Comparison of ENCODE assay signal across 22 cellular contexts in the genomic region with DNA sequence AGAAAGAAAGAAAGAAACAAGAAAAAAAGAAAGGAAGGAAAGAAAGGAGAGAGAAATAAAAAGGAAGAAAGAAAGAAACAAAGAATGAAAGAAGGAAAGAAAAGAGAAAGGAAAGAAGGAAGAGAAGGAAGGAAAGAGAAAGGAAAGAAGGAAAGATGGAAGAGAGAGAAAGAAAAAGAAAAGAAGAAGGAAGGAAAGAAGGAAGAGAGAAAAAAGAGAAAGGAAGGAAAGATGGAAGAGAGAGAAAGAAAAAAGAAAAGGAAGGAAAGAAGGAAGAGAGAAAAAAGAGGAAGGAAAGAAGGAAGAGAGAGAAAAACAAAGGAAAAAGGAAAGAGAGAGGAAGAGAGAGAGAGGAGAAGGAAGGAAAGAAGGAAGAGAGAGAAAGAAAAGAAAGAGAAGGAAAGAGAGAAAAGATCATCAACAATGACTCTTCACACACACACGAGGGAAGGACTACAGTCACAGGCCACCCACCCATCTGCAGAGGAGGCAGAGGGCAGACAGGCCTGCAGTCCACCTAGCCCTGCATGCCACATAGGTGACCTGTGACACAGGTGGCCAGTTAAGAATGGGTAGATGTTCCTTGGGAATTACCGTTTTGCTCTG. TPM values are rescaled to one million over a fixed set of nuclear protein-coding genes. Genes with fewer than 3 reads are reported as not detected.
DNase-seq lines count a peak whose midpoint lies in the region; FAIRE-seq and TF ChIP-seq lines count a peak whose summit lies in the region.
"Had no signal": no experiment of that assay in that cellular context is flagged by ENCODE, and none has a peak within 500 bp of the region (broad histone marks: within the 10 kb centered on the region; RNA-seq: fewer than 3 reads in every experiment).

No MANE protein-coding gene starts in this region.

- no peak overlapping the region for H4K8ac ChIP-seq in H1 (ENCODE audit: extremely low read depth, insufficient read depth, low read length)

- H3K9me3 ChIP-seq in HEK293 (ENCODE audit: control insufficient read depth, insufficient read depth, low read depth, low read length) (no peaks in the 10 kb centered on the region), H1 (ENCODE audit: insufficient read depth in 2 of 2, low read depth in 1 of 2, low read length in 1 of 2) (no peaks in the 10 kb centered on the region)
- H3K9me3 ChIP-seq: A549, BLaER1, HAP-1 had no signal

- POLR2A ChIA-PET in HEK293 (lab: Yijun Ruan, JAX) (no interaction called here), H1 (lab: Charles Lee; ENCODE audit: partially characterized antibody) (interaction anchor here (1.1 kb wide), 1 partner anchor 16 kb away, joined by 3 read pairs; no protein-coding TSS in a partner anchor)

- H3K4ac ChIP-seq in H1 (replicated peaks; ENCODE audit: insufficient read length, low read depth, low read length) = no peak overlapping the region

- H4K20me1 ChIP-seq in H1 (replicated peaks in 1 of 2; ENCODE audit: control insufficient read depth in 1 of 2, insufficient read depth in 2 of 2, low read length in 2 of 2) = no peaks in the 10 kb centered on the region
- H4K20me1 ChIP-seq: BLaER1 had no signal

- no peak for TF ChIP-seq RAD21 in H1 (IDR thresholded peaks at IDR 0.05 in 1 of 2, conservative IDR thresholded peaks at IDR 0.05 in 1 of 2; ENCODE audit: low read depth in 2 of 2, low read length in 2 of 2)

- H3K4me1 Mint-ChIP-seq in activated CD4-positive, alpha-beta T cell treated with anti-CD3 and anti-CD28 coated beads, Interleukin-2, amount 10 ng/mL, durations not matched to agents 24 days and 14 days = no peaks in the 10 kb centered on the region
- H3K4me1 Mint-ChIP-seq: CD14-positive monocyte had no signal

- TF ChIP-seq EP300 in H1 (IDR thresholded peaks at IDR 0.05; ENCODE audit: borderline replicate concordance in 1 of 2, low read depth in 2 of 2, low read length in 2 of 2) = no peak

- H2BK5ac ChIP-seq in H1 (ENCODE audit: low read depth, low read length) = 0 out of 2 replicates have a peak overlapping the region, but pooled peaks have one; percentile 44

- peak overlapping the region; percentile 59 for H3K27ac Mint-ChIP-seq in activated CD4-positive, alpha-beta T cell treated with anti-CD3 and anti-CD28 coated beads, Interleukin-2, amount 10 ng/mL, durations not matched to agents 24 days and 14 days
- H3K27ac Mint-ChIP-seq: CD14-positive monocyte had no signal

- FAIRE-seq in H1 (lab: Jason Lieb, UNC) = no peak
- FAIRE-seq: A549, GM12878, GM19239 had no signal

- no peak overlapping the region for H3K56ac ChIP-seq in H1 (replicated peaks; ENCODE audit: insufficient read length, low read depth, low read length)

- H3K79me2 ChIP-seq in H1 (ENCODE audit: control insufficient read depth in 1 of 2, insufficient read depth in 2 of 2, low read length in 2 of 2) = no peaks in the 10 kb centered on the region

- no peak overlapping the region for H3K4me2 ChIP-seq in H1 (ENCODE audit: insufficient read depth in 1 of 2, low read depth in 2 of 2, low read length in 2 of 2)
- H3K4me2 ChIP-seq: A549, BLaER1 had no signal

- H3K4me3 Mint-ChIP-seq in activated CD4-positive, alpha-beta T cell treated with anti-CD3 and anti-CD28 coated beads, Interleukin-2, amount 10 ng/mL, durations not matched to agents 24 days and 14 days = no peak overlapping the region
- H3K4me3 Mint-ChIP-seq: CD14-positive monocyte; CD4-positive, alpha-beta memory T cell had no signal

- no peak overlapping the region for H2BK20ac ChIP-seq in H1 (ENCODE audit: low read length)

- WGBS in H1 (ENCODE audit: extremely low coverage in 1 of 2, insufficient coverage in 1 of 2, insufficient read length in 1 of 2, insufficient replicate concordance in 2 of 2, low coverage in 1 of 2, low lambda C conversion rate in 2 of 2, missing lambda C conversion rate in 1 of 2), 2 experiments = 83% methylated on average over 2 of the region's 2 CpGs; no CpG with 5 or more reads in 1 of the 2 experiments

- H3K4me1 ChIP-seq in HEK293 (ENCODE audit: control insufficient read depth, insufficient read depth, low read length) (no peaks in the 10 kb centered on the region), H1 (replicated peaks in 1 of 4; ENCODE audit: control insufficient read depth in 3 of 4, insufficient read depth in 4 of 4, low read length in 3 of 4) (no peaks in the 10 kb centered on the region)
- H3K4me1 ChIP-seq: A549, HAP-1 had no signal

- no peak for DNase-seq in activated CD4-positive, alpha-beta T cell treated with anti-CD3 and anti-CD28 coated beads, Interleukin-2, amount 10 ng/mL, durations not matched to agents 24 days and 14 days
- DNase-seq in activated CD4-positive, alpha-beta T cell treated with anti-CD3 and anti-CD28 coated beads, Interleukin-2, amount 50 U/mL, for 4 hours = no peak
- no peak for DNase-seq in H1 (ENCODE audit: low read depth in 1 of 2, low spot score in 2 of 2)
- DNase-seq in NCI-H1417 treated with DMSO at 0.1 percent for 48 hours (lab: John Stamatoyannopoulos, UW) = no peak
- DNase-seq in stimulated activated naive CD4-positive, alpha-beta T cell (lab: John Stamatoyannopoulos, UW) = no peak
- DNase-seq in DMS79 treated with DMSO at 0.1 percent for 48 hours (lab: John Stamatoyannopoulos, UW) = no peak
- DNase-seq: AML-193; Calu3; CD4-positive, alpha-beta memory T cell; DND-41; EL had no signal

- H3K4me3 ChIP-seq in HEK293 (ENCODE audit: low read depth, low read length) = no peak overlapping the region
- no peak overlapping the region for H3K4me3 ChIP-seq in H1 (ENCODE audit: extremely low read depth in 1 of 4, insufficient read depth in 2 of 4, low read depth in 3 of 4, low read length in 4 of 4)
- H3K4me3 ChIP-seq: A549, BLaER1, GM12878, HAP-1 had no signal

- H3K79me1 ChIP-seq in H1 (ENCODE audit: low read depth, low read length) = no peaks in the 10 kb centered on the region

- H2BK120ac ChIP-seq in H1 (replicated peaks; ENCODE audit: low read depth, low read length) = no peak overlapping the region

- no peak overlapping the region for H3K27ac ChIP-seq in HEK293 (ENCODE audit: extremely low read depth, low read depth, low read length)
- no peak overlapping the region for H3K27ac ChIP-seq in H1 (ENCODE audit: low read depth, low read length)
- H3K27ac ChIP-seq: 22Rv1, A549, BLaER1 had no signal

- intact Hi-C loops in activated CD4-positive, alpha-beta T cell treated with anti-CD3 and anti-CD28 coated beads, Interleukin-2, amount 10 ng/mL, durations not matched to agents 24 days and 14 days (cut with micrococcal nuclease) = no loop called here

- TF ChIP-seq CTCF in HEK293 (tag by site-specific recombination; IDR thresholded peaks at IDR 0.05) = no peak
- no peak for TF ChIP-seq CTCF in H1 (IDR thresholded peaks at IDR 0.05; ENCODE audit: control extremely low read depth in 1 of 3, insufficient read depth in 1 of 3, low read depth in 1 of 3, low read length in 3 of 3)

- no peak overlapping the region for H3K14ac ChIP-seq in H1 (ENCODE audit: insufficient read length)

- no peak overlapping the region for H3K18ac ChIP-seq in H1 (ENCODE audit: extremely low read depth, low read length)

- CTCF ChIA-PET in HEK293 (lab: Yijun Ruan, JAX) (interaction anchor here (1.0 to 1.5 kb wide), 2 partner anchors 17 to 38 kb away, joined by 4 to 5 read pairs; no protein-coding TSS in a partner anchor), H1 (lab: Charles Lee; ENCODE audit: partially characterized antibody) (interaction anchor here (1.0 to 2.8 kb wide), 4 partner anchors 14 to 72 kb away, joined by 3 to 14 read pairs (median 3); no protein-coding TSS in a partner anchor)

- no peak overlapping the region for H4K5ac ChIP-seq in H1 (ENCODE audit: insufficient read length, low read depth, low read length)

- H2BK15ac ChIP-seq in H1 (ENCODE audit: low read length) = no peak overlapping the region

- H2AFZ ChIP-seq in H1 (ENCODE audit: low read length) = no peak overlapping the region

- H3K9ac ChIP-seq in H1 (replicated peaks in 1 of 4; ENCODE audit: extremely low read depth in 1 of 4, low read depth in 3 of 4, low read length in 3 of 4) = no peak overlapping the region
- H3K9ac ChIP-seq: BLaER1 had no signal

- no peak overlapping the region for H2AK5ac ChIP-seq in H1 (ENCODE audit: low read depth, low read length)

- H3K23me2 ChIP-seq in H1 (ENCODE audit: low read depth, low read length) = no peaks in the 10 kb centered on the region

- TF ChIP-seq POLR2A in H1 (IDR thresholded peaks at IDR 0.05; ENCODE audit: control extremely low read depth in 1 of 2, low read depth in 2 of 2, low read length in 2 of 2) = no peak

- no peaks in the 10 kb centered on the region for H3K36me3 Mint-ChIP-seq in activated CD4-positive, alpha-beta T cell treated with anti-CD3 and anti-CD28 coated beads, Interleukin-2, amount 10 ng/mL, durations not matched to agents 24 days and 14 days (ENCODE audit: low read depth)
- H3K36me3 Mint-ChIP-seq: CD14-positive monocyte; CD4-positive, alpha-beta memory T cell had no signal

- no peak overlapping the region for H4K91ac ChIP-seq in H1 (replicated peaks; ENCODE audit: insufficient read length, low read length)

- no peaks in the 10 kb centered on the region for H3K36me3 ChIP-seq in HEK293 (ENCODE audit: control insufficient read depth in 2 of 2, insufficient read depth in 1 of 2, low read length in 2 of 2)
- H3K36me3 ChIP-seq in H1 (ENCODE audit: control insufficient read depth in 2 of 4, insufficient read depth in 4 of 4, low read length in 3 of 4) = no peaks in the 10 kb centered on the region
- H3K36me3 ChIP-seq: BLaER1, HAP-1 had no signal

- H3K27me3 ChIP-seq in H1 (replicated peaks in 1 of 4; ENCODE audit: control insufficient read depth in 3 of 4, extremely low read depth in 1 of 4, insufficient read depth in 3 of 4, low read length in 3 of 4) = no peaks in the 10 kb centered on the region
- H3K27me3 ChIP-seq: BLaER1 had no signal

- peaks cover 9% of the 10 kb centered on the region for H3K27me3 Mint-ChIP-seq in activated CD4-positive, alpha-beta T cell treated with anti-CD3 and anti-CD28 coated beads, Interleukin-2, amount 10 ng/mL, durations not matched to agents 24 days and 14 days

- no peaks in the 10 kb centered on the region for H3K9me3 Mint-ChIP-seq in activated CD4-positive, alpha-beta T cell treated with anti-CD3 and anti-CD28 coated beads, Interleukin-2, amount 10 ng/mL, durations not matched to agents 24 days and 14 days
- H3K9me3 Mint-ChIP-seq: CD14-positive monocyte had no signal

- no peak overlapping the region for H3K23ac ChIP-seq in H1 (ENCODE audit: insufficient read length)

- no peak overlapping the region for H2BK12ac ChIP-seq in H1 (ENCODE audit: low read depth, low read length)

RNA-seq across cellular contexts. Expression of a gene that starts 23.9 kb away (rescaled TPM):
- total RNA-seq in activated CD4-positive, alpha-beta T cell treated with anti-CD3 and anti-CD28 coated beads, Interleukin-2, amount 10 ng/mL, durations not matched to agents 24 days and 14 days = 0.19 TPM in 1 of 2 replicates, not detected in the other
- not detected in 2 replicates for total RNA-seq in H1 (2021; fragmentation: NEBNext Ultra II Directional; extraction: Animal tissue kit (Norgen Biotek cat#: 25700))
- 0.03 and 0.05 TPM in 2 replicates for polyA plus RNA-seq in H1 (2011; rRNA removed)
- polyA plus RNA-seq in H1 (2011; cell fraction: cytosol; rRNA removed) = 0.04 TPM
- polyA plus RNA-seq in H1 (2011; cell fraction: nucleus; rRNA removed) = 0.10 TPM
- 0.07 to 0.10 TPM in 2 of 4 replicates, not detected in the others for polyA plus RNA-seq in H1 (2012, experiment 1 of 2)
- polyA plus RNA-seq in H1 (2012, experiment 2 of 2) = not detected
- not detected for polyA plus RNA-seq in H1 (2013, experiment 1 of 2)
- 0.04 TPM for polyA plus RNA-seq in H1 (2013, experiment 2 of 2)
- 0.22 and 0.39 TPM in 2 replicates for polyA minus RNA-seq in H1 (2011; rRNA and poly(A)+ RNA removed)
- polyA minus RNA-seq in H1 (2011; cell fraction: cytosol; rRNA and poly(A)+ RNA removed) = not detected
- polyA minus RNA-seq in H1 (2011; cell fraction: nucleus; rRNA and poly(A)+ RNA removed) = 0.40 TPM
- total RNA-seq: GM12878, H4, HT-29 had no signal
- polyA plus RNA-seq: CD14-positive monocyte; CD4-positive, alpha-beta memory T cell had no signal

RNA-seq across cellular contexts. Expression of a gene that starts 46.1 kb away (rescaled TPM):
- total RNA-seq in activated CD4-positive, alpha-beta T cell treated with anti-CD3 and anti-CD28 coated beads, Interleukin-2, amount 10 ng/mL, durations not matched to agents 24 days and 14 days = 0.07 TPM in 1 of 2 replicates, not detected in the other
- total RNA-seq in H1 (2021; fragmentation: NEBNext Ultra II Directional; extraction: Animal tissue kit (Norgen Biotek cat#: 25700)) = not detected in 2 replicates
- polyA plus RNA-seq in H1 (2011; rRNA removed) = 0.08 and 0.25 TPM in 2 replicates
- 0.05 TPM for polyA plus RNA-seq in H1 (2011; cell fraction: cytosol; rRNA removed)
- 0.50 TPM for polyA plus RNA-seq in H1 (2011; cell fraction: nucleus; rRNA removed)
- polyA plus RNA-seq in H1 (2012, experiment 1 of 2) = 0.11 to 0.21 TPM (median 0.14 TPM) in 4 replicates
- polyA plus RNA-seq in H1 (2012, experiment 2 of 2) = not detected
- polyA plus RNA-seq in H1 (2013, experiment 1 of 2) = 0.16 TPM
- polyA plus RNA-seq in H1 (2013, experiment 2 of 2) = 0.07 TPM
- 0.07 and 0.13 TPM in 2 replicates for polyA minus RNA-seq in H1 (2011; rRNA and poly(A)+ RNA removed)
- polyA minus RNA-seq in H1 (2011; cell fraction: cytosol; rRNA and poly(A)+ RNA removed) = not detected
- polyA minus RNA-seq in H1 (2011; cell fraction: nucleus; rRNA and poly(A)+ RNA removed) = 0.20 TPM
- total RNA-seq: Calu3, G401, GM12878, H4 had no signal
- polyA plus RNA-seq: A549 had no signal
